In genomic region chr4:5900844-5901243, GRCh38 we compare ENCODE assay signal across 30 cellular contexts. TPM values are rescaled to one million over a fixed set of nuclear protein-coding genes. Genes with fewer than 3 reads are reported as not detected.
"Had no signal": no experiment of that assay in that cellular context is flagged by ENCODE, and none has a peak within 500 bp of the region (broad histone marks: within the 10 kb centered on the region; RNA-seq: fewer than 3 reads in every experiment).

No MANE protein-coding gene starts in this region.

- H3K9me3 Mint-ChIP-seq: activated CD4-positive, alpha-beta T cell treated with anti-CD3 and anti-CD28 coated beads, Interleukin-2, amount 10 ng/mL, durations not matched to agents 24 days and 14 days; dendritic cell treated with granulocyte-macrophage colony-stimulating factor and Interleukin-4, amounts not matched to agents 40 ng/mL and 50 ng/mL, for 4 days had no signal

- ATAC-seq: activated CD8-positive, alpha-beta T cell treated with anti-CD3 and anti-CD28 coated beads for 36 hours; activated naive CD8-positive, alpha-beta T cell treated with anti-CD3 and anti-CD28 coated beads, Interleukin-2, amount 50 U/mL, for 24 hours; activated T-cell treated with anti-CD3 and anti-CD28 coated beads, Interleukin-2, amount 50 U/mL, for 4 hours; activated T-helper 17 cell treated with anti-CD3 and anti-CD28 coated beads, Interleukin-2, amount 50 U/mL, for 72 hours; esophagus mucosa; stimulated activated naive B cell treated with anti-CD40 and anti-IgM and Interleukin-4, amounts not matched to agents 10 μg/mL and 1 μg/mL and 100 μg/mL, for 72 hours; T-helper 17 cell; upper lobe of right lung had no signal

- H3K4me1 ChIP-seq: heart left ventricle, prostate gland, stomach, suprapubic skin, tibial artery, upper lobe of right lung had no signal

- H3K4me3 ChIP-seq: heart left ventricle, lung, ovary, prostate gland, stomach, suprapubic skin, tibial artery, upper lobe of right lung had no signal

- H3K9me3 ChIP-seq: prostate gland, suprapubic skin, upper lobe of right lung had no signal

- H3K27me3 ChIP-seq: ovary had no signal

- H3K27ac Mint-ChIP-seq: activated CD4-positive, alpha-beta T cell treated with anti-CD3 and anti-CD28 coated beads, Interleukin-2, amount 10 ng/mL, durations not matched to agents 24 days and 14 days; activated CD8-positive, alpha-beta T cell treated with anti-CD3 and anti-CD28 coated beads for 36 hours; activated naive CD8-positive, alpha-beta T cell treated with anti-CD3 and anti-CD28 coated beads, Interleukin-2, amount 50 U/mL, for 24 hours; activated T-helper 17 cell treated with anti-CD3 and anti-CD28 coated beads, Interleukin-2, amount 50 U/mL, for 72 hours; dendritic cell treated with granulocyte-macrophage colony-stimulating factor and Interleukin-4, amounts not matched to agents 40 ng/mL and 50 ng/mL, for 4 days; endodermal cell; immature natural killer cell; nephron; stimulated activated naive B cell treated with anti-CD40 and anti-IgM and Interleukin-4, amounts not matched to agents 10 μg/mL and 1 μg/mL and 100 μg/mL, for 72 hours; T-helper 17 cell had no signal

- DNase-seq: activated CD4-positive, alpha-beta T cell treated with anti-CD3 and anti-CD28 coated beads, Interleukin-2, amount 10 ng/mL, durations not matched to agents 24 days and 14 days; activated CD4-positive, CD25-positive, alpha-beta regulatory T cell treated with anti-CD3 and anti-CD28 coated beads, Interleukin-2, amount 50 U/mL, for 72 hours; activated CD8-positive, alpha-beta T cell treated with anti-CD3 and anti-CD28 coated beads for 36 hours; activated gamma-delta T cell treated with Interleukin-2 at 50 U/mL for 16 hours; activated naive CD4-positive, alpha-beta T cell treated with anti-CD3 and anti-CD28 coated beads, Interleukin-2, amount 50 U/mL, for 16 hours; activated naive CD8-positive, alpha-beta T cell treated with anti-CD3 and anti-CD28 coated beads, Interleukin-2, amount 50 U/mL, for 24 hours; activated T-cell treated with anti-CD3 and anti-CD28 coated beads, Interleukin-2, amount 50 U/mL, for 4 hours; central memory CD4-positive, alpha-beta T cell; endodermal cell; foreskin fibroblast; heart left ventricle; immature natural killer cell; mesendoderm; ovary; stimulated activated CD4-positive, alpha-beta T cell treated with anti-CD3 and anti-CD28 coated beads, Interleukin-15, amount 100 ng/mL, for 24 hours; stimulated activated CD4-positive, alpha-beta T cell treated with anti-CD3 and anti-CD28 coated beads, Interleukin-2, amount 100 ng/mL, for 24 hours; stimulated activated naive B cell treated with anti-CD40 and anti-IgM and Interleukin-4, amounts not matched to agents 10 μg/mL and 1 μg/mL and 100 μg/mL, for 72 hours; stomach; T-helper 17 cell; T1000; upper lobe of right lung had no signal

- H3K36me3 ChIP-seq: heart left ventricle, ovary, prostate gland, stomach, suprapubic skin, tibial artery, upper lobe of right lung had no signal

- H3K4me3 Mint-ChIP-seq: activated CD4-positive, alpha-beta T cell treated with anti-CD3 and anti-CD28 coated beads, Interleukin-2, amount 10 ng/mL, durations not matched to agents 24 days and 14 days; activated CD8-positive, alpha-beta T cell treated with anti-CD3 and anti-CD28 coated beads for 36 hours; activated naive CD8-positive, alpha-beta T cell treated with anti-CD3 and anti-CD28 coated beads, Interleukin-2, amount 50 U/mL, for 24 hours; activated T-cell treated with anti-CD3 and anti-CD28 coated beads, Interleukin-2, amount 50 U/mL, for 4 hours; activated T-helper 17 cell treated with anti-CD3 and anti-CD28 coated beads, Interleukin-2, amount 50 U/mL, for 72 hours; dendritic cell treated with granulocyte-macrophage colony-stimulating factor and Interleukin-4, amounts not matched to agents 40 ng/mL and 50 ng/mL, for 4 days; endodermal cell; immature natural killer cell; nephron; stimulated activated naive B cell treated with anti-CD40 and anti-IgM and Interleukin-4, amounts not matched to agents 10 μg/mL and 1 μg/mL and 100 μg/mL, for 72 hours; T-helper 17 cell had no signal

- H3K27ac ChIP-seq: heart left ventricle, ovary, prostate gland, stomach, suprapubic skin, tibial artery, upper lobe of right lung had no signal

- H3K4me1 Mint-ChIP-seq: activated CD4-positive, alpha-beta T cell treated with anti-CD3 and anti-CD28 coated beads, Interleukin-2, amount 10 ng/mL, durations not matched to agents 24 days and 14 days; activated naive CD8-positive, alpha-beta T cell treated with anti-CD3 and anti-CD28 coated beads, Interleukin-2, amount 50 U/mL, for 24 hours; activated T-helper 17 cell treated with anti-CD3 and anti-CD28 coated beads, Interleukin-2, amount 50 U/mL, for 72 hours; immature natural killer cell; stimulated activated naive B cell treated with anti-CD40 and anti-IgM and Interleukin-4, amounts not matched to agents 10 μg/mL and 1 μg/mL and 100 μg/mL, for 72 hours; T-helper 17 cell had no signal

RNA-seq across cellular contexts. Expression of gene CRMP1, which starts 8.0 kb away (rescaled TPM):
- total RNA-seq: activated CD4-positive, alpha-beta T cell treated with anti-CD3 and anti-CD28 coated beads, Interleukin-2, amount 10 ng/mL, durations not matched to agents 24 days and 14 days; activated CD8-positive, alpha-beta T cell treated with anti-CD3 and anti-CD28 coated beads for 36 hours; activated T-helper 17 cell treated with anti-CD3 and anti-CD28 coated beads, Interleukin-2, amount 50 U/mL, for 72 hours; mononuclear cell; T-helper 17 cell had no signal
- polyA plus RNA-seq: immature natural killer cell had no signal
